25 cellular contexts compared by ENCODE assay signal in genomic region chr13:27388236-27388635, GRCh38.
"Had no signal": no experiment of that assay in that cellular context is flagged by ENCODE, and none has a peak within 500 bp of the region (broad histone marks: within the 10 kb centered on the region; RNA-seq: fewer than 3 reads in every experiment).

No MANE protein-coding gene starts in this region.

- DNase-seq: cortex of kidney; effector memory CD8-positive, alpha-beta T cell; erythroblast; esophagus squamous epithelium; foreskin melanocyte; glutamatergic neuron; heart right ventricle; hypothalamus; immature natural killer cell; left ventricle myocardium superior; lower lobe of right lung; natural killer cell; right lobe of liver; small intestine; stimulated activated CD4-positive, alpha-beta T cell treated with anti-CD3 and anti-CD28 coated beads, Interleukin-1b, Interleukin-23, amount 100 ng/mL, for 48 hours; stimulated activated CD4-positive, alpha-beta T cell treated with anti-CD3 and anti-CD28 coated beads, Interleukin-4, amount 100 ng/mL, for 1 hour; stimulated activated CD8-positive, alpha-beta memory T cell treated with anti-CD3 and anti-CD28 coated beads, Interleukin-4, amount 100 ng/mL, for 48 hours; stimulated activated naive CD8-positive, alpha-beta T cell treated with anti-CD3 and anti-CD28 coated beads, Interleukin-15, Interleukin-2, amounts not matched to agents 100 U/mL and 50 U/mL, for 24 hours; substantia nigra; testis; tibial artery; upper lobe of left lung had no signal

- H3K4me3 Mint-ChIP-seq: effector memory CD8-positive, alpha-beta T cell; immature natural killer cell; natural killer cell; neural crest cell had no signal

- H3K4me1 ChIP-seq: esophagus squamous epithelium, heart right ventricle, lower lobe of right lung, parathyroid adenoma, right lobe of liver, testis, tibial artery, upper lobe of left lung had no signal

- H3K9ac ChIP-seq: parathyroid adenoma had no signal

- H3K9me3 Mint-ChIP-seq: effector memory CD8-positive, alpha-beta T cell; immature natural killer cell; natural killer cell; neural crest cell had no signal

- H2AFZ ChIP-seq: parathyroid adenoma had no signal

- ATAC-seq: effector memory CD8-positive, alpha-beta T cell; heart right ventricle; left ventricle myocardium superior; lower lobe of right lung; natural killer cell; right lobe of liver; stimulated activated naive CD8-positive, alpha-beta T cell treated with anti-CD3 and anti-CD28 coated beads, Interleukin-15, Interleukin-2, amounts not matched to agents 100 U/mL and 50 U/mL, for 24 hours had no signal

- H3K79me2 ChIP-seq: parathyroid adenoma had no signal

- H3K9me3 ChIP-seq: esophagus squamous epithelium, heart right ventricle, lower lobe of right lung, right lobe of liver, testis, tibial artery, upper lobe of left lung had no signal

- H3K27ac ChIP-seq: esophagus squamous epithelium, heart right ventricle, lower lobe of right lung, parathyroid adenoma, right lobe of liver, testis, tibial artery, upper lobe of left lung had no signal

- H3K4me3 ChIP-seq: esophagus squamous epithelium, heart right ventricle, lower lobe of right lung, right lobe of liver, testis, tibial artery, upper lobe of left lung had no signal

- H3K36me3 ChIP-seq: esophagus squamous epithelium, heart right ventricle, lower lobe of right lung, right lobe of liver, tibial artery, upper lobe of left lung had no signal

- H3K27ac Mint-ChIP-seq: immature natural killer cell, natural killer cell, progenitor cell of endocrine pancreas had no signal

- H3K4me1 Mint-ChIP-seq: immature natural killer cell, natural killer cell had no signal

- H3K27me3 ChIP-seq: right lobe of liver, testis, upper lobe of left lung had no signal

- H3K36me3 Mint-ChIP-seq: immature natural killer cell, natural killer cell had no signal
